Comparison of ENCODE assay signal across 15 cellular contexts in genomic region chr14:23951590-23952143, GRCh38. TPM values are rescaled to one million over a fixed set of nuclear protein-coding genes. Genes with fewer than 3 reads are reported as not detected.
A peak's percentile ranks its signal among the peaks of the same experiment; 100 is the strongest.
DNase-seq lines count a peak whose midpoint lies in the region; ATAC-seq, FAIRE-seq and TF ChIP-seq lines count a peak whose summit lies in the region.
"Had no signal": no experiment of that assay in that cellular context is flagged by ENCODE, and none has a peak within 500 bp of the region (broad histone marks: within the 10 kb centered on the region; RNA-seq: fewer than 3 reads in every experiment).

No MANE protein-coding gene starts in this region.

- 0 out of 2 replicates have a peak, but pooled peaks have one; percentile 3 for TF ChIP-seq CTCF in AG10803 (conservative IDR thresholded peaks at IDR 0.05; ENCODE audit: low read length)
- peak in 2 of 3 experiments; percentile 12 to 39; a peak in 2 of 6 replicates for TF ChIP-seq CTCF in K562 (IDR thresholded peaks at IDR 0.05 in 2 of 3, conservative IDR thresholded peaks at IDR 0.05 in 1 of 3; ENCODE audit: insufficient read depth in 2 of 3, low read depth in 1 of 3, low read length in 3 of 3)
- TF ChIP-seq CTCF in osteoblast (IDR thresholded peaks at IDR 0.05; ENCODE audit: extremely low read depth, low read depth, low read length), result no peak

- no peak for ATAC-seq in K562
- ATAC-seq: activated T-cell treated with anti-CD3 and anti-CD28 coated beads, Interleukin-2, amount 50 U/mL, for 4 hours had no signal

- H3K9me1 ChIP-seq in K562 (ENCODE audit: control insufficient read depth, insufficient read depth, low read length), result no peaks in the 10 kb centered on the region

- H3K4me3 ChIP-seq in AG10803 (ENCODE audit: low read length) (no peak overlapping the region; the same call in 1 of the 2 replicates), K562 (no peak overlapping the region), osteoblast (ENCODE audit: insufficient read depth, low read length) (no peak overlapping the region)
- H3K4me3 ChIP-seq: left ventricle myocardium inferior had no signal

- peaks cover 8% of the 10 kb centered on the region for H3K9me3 ChIP-seq in K562 (replicated peaks; ENCODE audit: control insufficient read depth, insufficient read depth, low read depth, low read length)
- H3K9me3 ChIP-seq in osteoblast (ENCODE audit: low read depth, low read length), result no peaks in the 10 kb centered on the region

- H3K9ac ChIP-seq in K562 (ENCODE audit: insufficient read depth in 1 of 2, low read depth in 2 of 2, low read length in 2 of 2), result no peak overlapping the region

- no peak; a peak in 1 of 4 replicates for TF ChIP-seq RAD21 in K562 (CRISPR knock-in tag; conservative IDR thresholded peaks at IDR 0.05 in 1 of 2, IDR thresholded peaks at IDR 0.05 in 1 of 2)

- DNase-seq in AG10803 (ENCODE audit: low read depth), result no peak
- DNase-seq in COLO668 (lab: John Stamatoyannopoulos, UW; ENCODE audit: unreplicated experiment), result peak; percentile 21
- no peak for DNase-seq in K562 (ENCODE audit: extremely low read depth in 1 of 4, low spot score in 3 of 4)
- peak; percentile 67 for DNase-seq in medulla oblongata (ENCODE audit: extremely low spot score)
- no peak for DNase-seq in osteoblast (ENCODE audit: insufficient read length, low spot score, missing footprints)
- DNase-seq in SIG-M5 treated with dmso at 0.1 percent for 504 hours (lab: John Stamatoyannopoulos, UW; ENCODE audit: unreplicated experiment), result no peak
- DNase-seq in kidney glomerular epithelial cell (lab: John Stamatoyannopoulos, UW), result no peak
- no peak for DNase-seq in T1000 (lab: John Stamatoyannopoulos, UW)
- DNase-seq: activated T-cell treated with anti-CD3 and anti-CD28 coated beads, Interleukin-2, amount 50 U/mL, for 4 hours; cerebellar nuclear complex; left ventricle myocardium inferior; NCI-H1105 treated with DMSO at 0.1 percent for 48 hours; PC-9 had no signal

- CTCF ChIA-PET in K562 (lab: Yijun Ruan, JAX; ENCODE audit: low intra/inter-chr PET ratio), result no interaction called here

- TF ChIP-seq POLR2A in K562 (conservative IDR thresholded peaks at IDR 0.05), result no peak

- H3K4me2 ChIP-seq in K562 (ENCODE audit: insufficient read depth, low read length) (no peak overlapping the region; the same call in 1 of the 2 replicates), osteoblast (ENCODE audit: insufficient read depth, low read length) (no peak overlapping the region)

- POLR2A ChIA-PET in K562 (lab: Yijun Ruan, JAX), result interaction anchor here (0.7 kb wide), 1 partner anchor 15 kb away, joined by 3 read pairs; no protein-coding TSS in a partner anchor

- FAIRE-seq in K562 (lab: Jason Lieb, UNC), result no peak
- FAIRE-seq: GM18507, TTC549 had no signal

- no peaks in the 10 kb centered on the region for H3K27me3 ChIP-seq in K562 (ENCODE audit: control insufficient read depth in 2 of 2, insufficient read depth in 2 of 2, low read length in 2 of 2)
- no peaks in the 10 kb centered on the region for H3K27me3 ChIP-seq in osteoblast (ENCODE audit: insufficient read depth, low read length)

- WGBS in K562 (ENCODE audit: insufficient coverage, low coverage, missing lambda C conversion rate), result 78% methylated on average over 6 of the region's 7 CpGs

- no peak for TF ChIP-seq EP300 in K562 (IDR thresholded peaks at IDR 0.05; ENCODE audit: low read length)

- H2AFZ ChIP-seq in K562 (ENCODE audit: low read depth, low read length), result no peak overlapping the region
- no peak overlapping the region for H2AFZ ChIP-seq in osteoblast (ENCODE audit: low read length)
- H2AFZ ChIP-seq: PC-9 had no signal

- intact Hi-C loops in K562 (cut with micrococcal nuclease), result loop anchor here (5.0 kb wide), 1 partner anchor 364 kb away; no protein-coding TSS in a partner anchor

- H4K20me1 ChIP-seq in K562 (replicated peaks; ENCODE audit: control insufficient read depth, insufficient read depth, low read length) (no peaks in the 10 kb centered on the region), osteoblast (ENCODE audit: insufficient read depth, low read length) (no peaks in the 10 kb centered on the region)

- in situ Hi-C loops in K562 (cut with MboI), result no loop called here

- H3K36me3 ChIP-seq in K562 (ENCODE audit: control insufficient read depth, insufficient read depth, low read length), result 0 out of 3 replicates have a peak, but pooled peaks cover 2% of the 10 kb centered on the region
- no peaks in the 10 kb centered on the region for H3K36me3 ChIP-seq in osteoblast (ENCODE audit: insufficient read depth, low read length)

- no TSS peak for BruUV-seq in K562 (replicated peaks; lab: Mats Ljungman, UMichigan)

- no peak overlapping the region for H3K27ac ChIP-seq in K562 (ENCODE audit: extremely low read depth, low read depth, low read length)
- no peak overlapping the region for H3K27ac ChIP-seq in osteoblast (ENCODE audit: low read depth, low read length)
- H3K27ac ChIP-seq: left ventricle myocardium inferior, PC-9 had no signal

- H3K4me1 ChIP-seq in K562 (replicated peaks in 1 of 2; ENCODE audit: control insufficient read depth in 2 of 2, insufficient read depth in 2 of 2, low read length in 2 of 2) (peaks cover 0 to 10% of the 10 kb centered on the region in 2 experiments; a peak in 2 of 5 replicates), osteoblast (ENCODE audit: insufficient read depth, low read length) (peaks cover 2% of the 10 kb centered on the region)

- peaks cover 21% of the 10 kb centered on the region for H3K79me2 ChIP-seq in K562 (ENCODE audit: control insufficient read depth, insufficient read depth, low read length)
- H3K79me2 ChIP-seq in osteoblast (ENCODE audit: insufficient read depth, low read length), result peaks cover 11% of the 10 kb centered on the region

TF ChIP-seq in K562, 482 proteins besides CTCF, POLR2A, EP300 and RAD21 (continues in another document):
- TF ChIP-seq MTA3 (IDR thresholded peaks at IDR 0.05; ENCODE audit: borderline replicate concordance), result no peak
- no peak for TF ChIP-seq BRD4 (IDR thresholded peaks at IDR 0.05)
- TF ChIP-seq TFAM (CRISPR knock-in tag; conservative IDR thresholded peaks at IDR 0.05), result no peak
- TF ChIP-seq MAZ (CRISPR knock-in tag; conservative IDR thresholded peaks at IDR 0.05 in 1 of 2, IDR thresholded peaks at IDR 0.05 in 1 of 2), result no peak

RNA-seq across cellular contexts. Expression of gene DHRS4, which starts 1.9 kb away (rescaled TPM):
- 1.7 and 3.9 TPM in 2 replicates for total RNA-seq in K562 (2011; cell fraction: chromatin; rRNA removed; ENCODE audit: low replicate concordance)
- total RNA-seq in K562 (2011; cell fraction: nucleolus; rRNA removed), result 2.2 and 2.9 TPM in 2 replicates
- total RNA-seq in K562 (2011; cell fraction: nucleoplasm; rRNA removed), result 4.3 and 6.0 TPM in 2 replicates
- total RNA-seq in K562 (2014; rRNA removed) (32.0 and 35.9 TPM in 2 replicates), K562 (2014; rRNA removed; fragmentation: Illumina TruSeq; extraction: Trizol) (7.1 and 7.7 TPM in 2 replicates), K562 (2015; rRNA removed; fragmentation: Illumina TruSeq; extraction: Trizol) (12.7 and 16.1 TPM in 2 replicates), K562 (2021) (11.4 and 12.5 TPM in 2 replicates), osteoblast (31.5 and 36.5 TPM in 2 replicates)
- polyA plus RNA-seq in K562 (2011; rRNA removed) (5.3 and 7.7 TPM in 2 replicates), K562 (2014; fragmentation: Illumina TruSeq; extraction: Trizol) (8.9 and 10.1 TPM in 2 replicates), K562 (2014; fragmentation: Nextera tagmentation; extraction: Ambion mirVana) (1 to 10 TPM in 1 of 2 experiments, under 1 TPM in 1; 0.51 to 1.6 TPM), K562 (2014; rRNA removed) (13.3 and 24.3 TPM in 2 replicates)
- polyA plus RNA-seq in K562 (2011; cell fraction: cytosol; rRNA removed), result 10.5 and 14.1 TPM in 2 replicates
- 6.2 and 6.5 TPM in 2 replicates for polyA plus RNA-seq in K562 (2011; cell fraction: nucleus; rRNA removed)
- polyA plus RNA-seq in K562 (2012), result 36.6 and 39.0 TPM in 2 replicates
- 3.5 and 5.6 TPM in 2 replicates for polyA minus RNA-seq in K562 (2011; rRNA and poly(A)+ RNA removed)
- polyA minus RNA-seq in K562 (2011; cell fraction: cytosol; rRNA and poly(A)+ RNA removed), result 3.0 and 5.4 TPM in 2 replicates
- polyA minus RNA-seq in K562 (2011; cell fraction: nucleus; rRNA and poly(A)+ RNA removed), result 2.4 and 3.3 TPM in 2 replicates

RNA-seq across cellular contexts. Expression of gene DHRS4L2, which starts 37.1 kb away (rescaled TPM):
- total RNA-seq in K562 (2011; cell fraction: chromatin; rRNA removed; ENCODE audit: low replicate concordance), result 1.1 and 1.4 TPM in 2 replicates
- 1.1 and 2.0 TPM in 2 replicates for total RNA-seq in K562 (2011; cell fraction: nucleolus; rRNA removed)
- total RNA-seq in K562 (2011; cell fraction: nucleoplasm; rRNA removed), result 2.5 and 2.9 TPM in 2 replicates
- total RNA-seq in K562 (2014; rRNA removed) (6.3 and 9.8 TPM in 2 replicates), K562 (2014; rRNA removed; fragmentation: Illumina TruSeq; extraction: Trizol) (5.9 and 9.0 TPM in 2 replicates), K562 (2015; rRNA removed; fragmentation: Illumina TruSeq; extraction: Trizol) (13.7 and 15.2 TPM in 2 replicates), K562 (2021) (7.0 and 8.1 TPM in 2 replicates), osteoblast (9.0 and 9.7 TPM in 2 replicates)
- polyA plus RNA-seq in K562 (2011; rRNA removed) (4.8 and 8.1 TPM in 2 replicates), K562 (2014; fragmentation: Illumina TruSeq; extraction: Trizol) (10.5 and 12.0 TPM in 2 replicates), K562 (2014; fragmentation: Nextera tagmentation; extraction: Ambion mirVana) (1 to 10 TPM; 2.3 TPM), K562 (2014; rRNA removed) (7.6 and 8.9 TPM in 2 replicates)
- 5.6 TPM in 2 replicates for polyA plus RNA-seq in K562 (2011; cell fraction: cytosol; rRNA removed)
- polyA plus RNA-seq in K562 (2011; cell fraction: nucleus; rRNA removed), result 4.1 and 5.0 TPM in 2 replicates
- 13.7 and 30.3 TPM in 2 replicates for polyA plus RNA-seq in K562 (2012)
- polyA minus RNA-seq in K562 (2011; rRNA and poly(A)+ RNA removed), result 1.8 and 3.0 TPM in 2 replicates
- 2.9 and 3.6 TPM in 2 replicates for polyA minus RNA-seq in K562 (2011; cell fraction: cytosol; rRNA and poly(A)+ RNA removed)
- polyA minus RNA-seq in K562 (2011; cell fraction: nucleus; rRNA and poly(A)+ RNA removed), result 0.81 and 1.4 TPM in 2 replicates

Comparison
In these comparisons a context has a peak if more than half of its experiments do, and no peak if none do; other contexts are left out.
1. DNase-seq: peak in COLO668 (single experiment) and medulla oblongata (single experiment); none in AG10803 (single experiment), K562 (0 of 4), osteoblast (single experiment), SIG-M5 treated with dmso at 0.1 percent for 504 hours (single experiment), kidney glomerular epithelial cell (single experiment) and T1000 (single experiment).